1 cellular context compared by ENCODE assay signal in genomic region chr12:46223047-46223446, GRCh38.
A peak's percentile ranks its signal among the peaks of the same experiment; 100 is the strongest.
TF ChIP-seq lines count a peak whose summit lies in the region.

No MANE protein-coding gene starts in this region.

TF ChIP-seq in HepG2, 621 proteins besides CTCF, POLR2A, EP300 and RAD21:
- TF ChIP-seq ZNF629 (CRISPR knock-in tag; conservative IDR thresholded peaks at IDR 0.05): peak; percentile 71
- TF ChIP-seq RFX1 (IDR thresholded peaks at IDR 0.05): no peak
